8 cellular contexts compared by ENCODE assay signal in genomic region chr3:48635222-48636021, GRCh38. TPM values are rescaled to one million over a fixed set of nuclear protein-coding genes. Genes with fewer than 3 reads are reported as not detected.
A peak's percentile ranks its signal among the peaks of the same experiment; 100 is the strongest.
DNase-seq lines count a peak whose midpoint lies in the region; ATAC-seq, FAIRE-seq and TF ChIP-seq lines count a peak whose summit lies in the region.

Gene SLC26A6 (minus strand): TSS chr3:48635461. CDS start chr3:48635393, 68 bp downstream.

- H3K9me3 Mint-ChIP-seq in activated CD4-positive, alpha-beta T cell treated with anti-CD3 and anti-CD28 coated beads for 36 hours (ENCODE audit: low read depth) = no peaks in the 10 kb centered on the region

- H3K27me3 Mint-ChIP-seq in activated CD4-positive, alpha-beta T cell treated with anti-CD3 and anti-CD28 coated beads for 36 hours = no peaks in the 10 kb centered on the region

- H3K27me3 ChIP-seq in BJ (ENCODE audit: control insufficient read depth, insufficient read depth, low read length) = no peaks in the 10 kb centered on the region

- peak within 1 kb of the TSS; percentile 84 for H3K4me3 Mint-ChIP-seq in activated CD4-positive, alpha-beta T cell treated with anti-CD3 and anti-CD28 coated beads for 36 hours

- intact Hi-C loops in activated CD4-positive, alpha-beta T cell treated with anti-CD3 and anti-CD28 coated beads for 36 hours (cut with DNase I, micrococcal nuclease) = loop anchor here (1.0 to 2.0 kb wide), 14 partner anchors 21 to 459 kb away; partner anchors contain the start of genes UQCRC1 (in 2 of the 2), CCDC51 (in 1 of the 2), CDC25A (in 1 of the 2) and IP6K2 (in 1 of the 2)

- POLR2A ChIA-PET in BJ (lab: Charles Lee) = interaction anchor here (0.6 to 1.5 kb wide), 6 partner anchors 26 to 337 kb away, joined by 3 to 4 read pairs (median 4); partner anchors contain the start of genes CELSR3, NCKIPSD and PFKFB4
- POLR2A ChIA-PET in activated CD4-positive, alpha-beta T cell treated with anti-CD3 and anti-CD28 coated beads for 36 hours (lab: Charles Lee) = interaction anchor here (0.8 to 1.2 kb wide), 5 partner anchors 23 to 705 kb away, joined by 3 to 5 read pairs (median 3); partner anchors contain the start of genes CCDC51, TMA7, UQCRC1 and USP4

- CTCF ChIA-PET in BJ (lab: Yijun Ruan, JAX) = interaction anchor here (0.9 to 3.6 kb wide), 29 partner anchors 9 to 199 kb away, joined by 3 to 36 read pairs (median 5); partner anchors contain the start of genes ATRIP, CELSR3, TMEM89 and UCN2
- CTCF ChIA-PET in activated CD4-positive, alpha-beta T cell treated with anti-CD3 and anti-CD28 coated beads for 36 hours (lab: Charles Lee) = interaction anchor here (0.6 to 3.0 kb wide), 26 partner anchors 10 to 1963 kb away, joined by 3 to 20 read pairs (median 4); partner anchors contain the start of genes PFKFB4 and UQCRC1

- H3K27ac Mint-ChIP-seq in activated CD4-positive, alpha-beta T cell treated with anti-CD3 and anti-CD28 coated beads for 36 hours = peak within 1 kb of the TSS; percentile 76

- peak; percentile 78 for TF ChIP-seq CTCF in BJ (IDR thresholded peaks at IDR 0.05; ENCODE audit: insufficient read depth, low read depth, low read length)

- H3K4me3 ChIP-seq in BJ (ENCODE audit: low read depth, low read length) = peak within 1 kb of the TSS; percentile 88

- peaks cover 13% of the 10 kb centered on the region for H3K4me1 Mint-ChIP-seq in activated CD4-positive, alpha-beta T cell treated with anti-CD3 and anti-CD28 coated beads for 36 hours

- FAIRE-seq in GM19239 (lab: Jason Lieb, UNC) (peak; percentile 96), colon (lab: Jason Lieb, UNC) (peak; percentile 86)

- ATAC-seq in HG03457 (IDR thresholded peaks at IDR 0.05; ENCODE audit: unreplicated experiment) = peak; percentile 62
- ATAC-seq in activated CD4-positive, alpha-beta T cell treated with anti-CD3 and anti-CD28 coated beads for 36 hours = peak; percentile 97

- peaks cover 10% of the 10 kb centered on the region for H3K36me3 Mint-ChIP-seq in activated CD4-positive, alpha-beta T cell treated with anti-CD3 and anti-CD28 coated beads for 36 hours (ENCODE audit: low read depth)

- DNase-seq in BJ (ENCODE audit: low read depth) (peak; percentile 73), GM19239 (ENCODE audit: insufficient read length, low spot score) (peak; percentile 99), NCI-H524 (lab: John Stamatoyannopoulos, UW) (peak; percentile 90 to 93), kidney tubule cell (ENCODE audit: low spot score) (peak; percentile 97)
- peak; percentile 97 for DNase-seq in activated CD4-positive, alpha-beta T cell treated with anti-CD3 and anti-CD28 coated beads for 36 hours
- peak; percentile 80 to 95 (median 86) for DNase-seq in stimulated activated CD4-positive, alpha-beta T cell treated with anti-CD3 and anti-CD28 coated beads, Interleukin-1b, Interleukin-23, amount 100 ng/mL, for 24 hours (ENCODE audit: low read depth in 4 of 4, low spot score in 1 of 4)

- peaks cover 23% of the 10 kb centered on the region for H3K36me3 ChIP-seq in BJ (ENCODE audit: control insufficient read depth, insufficient read depth, low read length)

RNA-seq across cellular contexts. Expression of gene SLC26A6, which starts in this region (rescaled TPM):
- 26.4 and 45.8 TPM in 2 replicates for polyA plus RNA-seq in BJ (2011; rRNA removed)
- polyA minus RNA-seq in BJ (2011; rRNA and poly(A)+ RNA removed) = 35.1 and 56.4 TPM in 2 replicates
- 10 to 100 TPM; 35.0 to 38.5 TPM for total RNA-seq in activated CD4-positive, alpha-beta T cell treated with anti-CD3 and anti-CD28 coated beads for 36 hours

Comparison
In these comparisons a context has a peak if more than half of its experiments do, and no peak if none do; other contexts are left out.
1. Peak in every context shown above with its lines: DNase-seq, ATAC-seq and H3K4me3 ChIP-seq.